Comparison of ENCODE assay signal across 8 cellular contexts in genomic region chr2:135052042-135052876, GRCh38. TPM values are rescaled to one million over a fixed set of nuclear protein-coding genes. Genes with fewer than 3 reads are reported as not detected.
A peak's percentile ranks its signal among the peaks of the same experiment; 100 is the strongest.
DNase-seq lines count a peak whose midpoint lies in the region; ATAC-seq and TF ChIP-seq lines count a peak whose summit lies in the region.

TSS of gene RAB3GAP1 (plus strand) at chr2:135052292. CDS start at chr2:135052308, 16 bp downstream.

- DNase-seq in CD4-positive, alpha-beta T cell: peak; percentile 79 to 93 (median 88)
- DNase-seq in NK-92 (lab: John Stamatoyannopoulos, UW; ENCODE audit: unreplicated experiment) (peak; percentile 46), lung microvascular endothelial cell (ENCODE audit: low read depth in 2 of 2) (peak; percentile 72 to 88)
- peak; percentile 82 for DNase-seq in activated CD8-positive, alpha-beta memory T cell treated with anti-CD3 and anti-CD28 coated beads for 1 hour (ENCODE audit: extremely low read depth in 1 of 2, low read depth in 1 of 2)
- peak; percentile 81 for DNase-seq in effector CD8-positive, alpha-beta T cell (lab: John Stamatoyannopoulos, UW)
- DNase-seq in stimulated activated CD4-positive, alpha-beta T cell treated with anti-CD3 and anti-CD28 coated beads, TNF-alpha, amount 100 ng/mL, for 4 hours (ENCODE audit: low read depth in 3 of 3): peak; percentile 67 to 89 (median 83)

- H3K4me3 Mint-ChIP-seq in CD4-positive, alpha-beta T cell: peak within 1 kb of the TSS; percentile 97

- H3K36me3 Mint-ChIP-seq in CD4-positive, alpha-beta T cell (ENCODE audit: low read depth): peaks cover 35% of the 10 kb centered on the region

- no peaks in the 10 kb centered on the region for H3K9me3 Mint-ChIP-seq in CD4-positive, alpha-beta T cell

- intact Hi-C loops in CD4-positive, alpha-beta T cell (cut with DNase I, micrococcal nuclease): loop anchor here (1.0 to 10.0 kb wide), 8 partner anchors 47 to 1085 kb away; partner anchors contain the start of genes CCNT2 (in 1 of the 2), MCM6 (in 1 of the 2), R3HDM1 (in 1 of the 2) and UBXN4 (in 1 of the 2)

- H3K27me3 ChIP-seq in CD4-positive, alpha-beta T cell (ENCODE audit: control insufficient read depth, insufficient read depth, low read length): no peaks in the 10 kb centered on the region

- H3K27me3 Mint-ChIP-seq in CD4-positive, alpha-beta T cell: no peaks in the 10 kb centered on the region

- H3K9me3 ChIP-seq in CD4-positive, alpha-beta T cell (ENCODE audit: control insufficient read depth, low read length): no peaks in the 10 kb centered on the region

- peaks cover 38% of the 10 kb centered on the region for H3K4me1 Mint-ChIP-seq in CD4-positive, alpha-beta T cell (ENCODE audit: low read depth)

- no peak for TF ChIP-seq CTCF in CD4-positive, alpha-beta T cell (IDR thresholded peaks at IDR 0.05)

- H3K27ac Mint-ChIP-seq in CD4-positive, alpha-beta T cell: peak within 1 kb of the TSS; percentile 99

- peak; percentile 82 for ATAC-seq in CD4-positive, alpha-beta T cell (ENCODE audit: poor library complexity)
- ATAC-seq in GM19452 (IDR thresholded peaks at IDR 0.05; ENCODE audit: unreplicated experiment) (peak; percentile 75), HG03575 (IDR thresholded peaks at IDR 0.05; ENCODE audit: extremely low read depth, insufficient number of reproducible peaks, low FRiP score, unreplicated experiment) (peak; percentile 44)

- POLR2A ChIA-PET in CD4-positive, alpha-beta T cell (lab: Charles Lee): interaction anchor here (0.8 to 2.7 kb wide), 11 partner anchors 27 to 690 kb away, joined by 3 to 18 read pairs (median 3); partner anchors contain the start of genes CCNT2, R3HDM1, UBXN4 and ZRANB3

- CTCF ChIA-PET in CD4-positive, alpha-beta T cell (lab: Charles Lee): interaction anchor here (0.5 to 1.2 kb wide), 2 partner anchors 51 to 657 kb away, joined by 3 to 5 read pairs; no protein-coding TSS in a partner anchor

- H3K27ac ChIP-seq in CD4-positive, alpha-beta T cell (ENCODE audit: low read depth, low read length): peak within 1 kb of the TSS; percentile 96

RNA-seq across cellular contexts. Expression of gene RAB3GAP1, which starts in this region (rescaled TPM):
- 10 to 100 TPM; 35.9 to 37.0 TPM for total RNA-seq in CD4-positive, alpha-beta T cell
- total RNA-seq in lung microvascular endothelial cell: 34.3 and 35.7 TPM in 2 replicates

Comparison
In these comparisons a context has a peak if more than half of its experiments do, and no peak if none do; other contexts are left out.
1. Peak in every context shown above with its lines: DNase-seq, ATAC-seq and H3K27ac ChIP-seq.